Comparison of ENCODE assay signal across 28 cellular contexts in the genomic region with DNA sequence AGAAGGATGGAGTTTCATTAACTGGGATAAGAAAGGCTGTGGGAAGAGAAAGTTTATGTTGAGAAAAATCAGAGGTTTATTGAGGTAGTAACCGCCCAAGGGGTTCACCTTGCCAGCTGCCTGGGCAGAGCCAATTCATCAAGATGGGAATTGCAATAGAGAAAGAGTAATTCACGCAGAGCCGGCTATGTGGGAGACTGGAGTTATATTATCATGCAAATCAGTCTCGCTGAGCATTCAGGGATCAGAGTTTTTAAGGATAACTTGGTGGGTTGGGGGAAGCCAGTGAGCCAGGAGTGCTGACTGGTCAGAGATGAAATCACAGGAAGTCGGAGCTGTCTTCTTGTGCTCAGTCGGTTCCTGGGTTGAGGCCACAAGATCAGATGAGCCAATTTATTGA.
"Had no signal": no experiment of that assay in that cellular context is flagged by ENCODE, and none has a peak within 500 bp of the region (broad histone marks: within the 10 kb centered on the region; RNA-seq: fewer than 3 reads in every experiment).

No MANE protein-coding gene starts in this region.

- H3K4me3 Mint-ChIP-seq: activated naive CD8-positive, alpha-beta T cell; effector memory CD8-positive, alpha-beta T cell; nephron; stimulated activated memory B cell treated with anti-CD40 and anti-IgM and Interleukin-4, amounts not matched to agents 10 μg/mL and 1 μg/mL and 100 μg/mL, for 72 hours; stimulated activated naive CD8-positive, alpha-beta T cell treated with anti-CD3 and anti-CD28 coated beads, Interleukin-15, amount 100 ng/mL, for 72 hours; T-cell had no signal

- H3K27ac Mint-ChIP-seq: activated naive CD8-positive, alpha-beta T cell; effector memory CD8-positive, alpha-beta T cell; nephron; stimulated activated memory B cell treated with anti-CD40 and anti-IgM and Interleukin-4, amounts not matched to agents 10 μg/mL and 1 μg/mL and 100 μg/mL, for 72 hours; stimulated activated naive CD8-positive, alpha-beta T cell treated with anti-CD3 and anti-CD28 coated beads, Interleukin-15, amount 100 ng/mL, for 72 hours; T-cell had no signal

- H3K9me3 Mint-ChIP-seq: nephron had no signal

- H3K36me3 ChIP-seq: adrenal gland, gastroesophageal sphincter, left ventricle myocardium inferior, pancreas, thyroid gland, upper lobe of left lung had no signal

- H3K36me3 Mint-ChIP-seq: activated naive CD8-positive, alpha-beta T cell; stimulated activated memory B cell treated with anti-CD40 and anti-IgM and Interleukin-4, amounts not matched to agents 10 μg/mL and 1 μg/mL and 100 μg/mL, for 72 hours; T-cell had no signal

- H3K27me3 ChIP-seq: adrenal gland, gastroesophageal sphincter, hepatocyte, pancreas, thyroid gland, upper lobe of left lung had no signal

- H3K9me3 ChIP-seq: adrenal gland, gastroesophageal sphincter, left ventricle myocardium inferior, pancreas, psoas muscle, thyroid gland, upper lobe of left lung had no signal

- H3K4me3 ChIP-seq: adrenal gland, gastroesophageal sphincter, hepatocyte, left ventricle myocardium inferior, lung, pancreas, psoas muscle, smooth muscle cell, thyroid gland, upper lobe of left lung had no signal

- ATAC-seq: effector memory CD8-positive, alpha-beta T cell; gastroesophageal sphincter; pancreas; psoas muscle; stimulated activated memory B cell treated with anti-CD40 and anti-IgM and Interleukin-4, amounts not matched to agents 10 μg/mL and 1 μg/mL and 100 μg/mL, for 72 hours; stimulated activated naive CD8-positive, alpha-beta T cell treated with anti-CD3 and anti-CD28 coated beads, Interleukin-15, amount 100 ng/mL, for 72 hours; T-cell had no signal

- H3K79me2 ChIP-seq: hepatocyte had no signal

- H3K4me1 Mint-ChIP-seq: nephron; stimulated activated memory B cell treated with anti-CD40 and anti-IgM and Interleukin-4, amounts not matched to agents 10 μg/mL and 1 μg/mL and 100 μg/mL, for 72 hours; stimulated activated naive CD8-positive, alpha-beta T cell treated with anti-CD3 and anti-CD28 coated beads, Interleukin-15, amount 100 ng/mL, for 72 hours; T-cell had no signal

- DNase-seq: activated CD4-positive, alpha-beta T cell treated with anti-CD3 and anti-CD28 coated beads for 48 hours; activated CD4-positive, alpha-beta T cell treated with anti-CD3 and anti-CD28 coated beads, Interleukin-2, amount 50 U/mL, for 48 hours; activated CD8-positive, alpha-beta memory T cell treated with anti-CD3 and anti-CD28 coated beads for 24 hours; activated effector memory CD4-positive, alpha-beta T cell treated with Interleukin-2 at 50 U/mL for 16 hours; activated naive CD4-positive, alpha-beta T cell treated with Interleukin-2 at 50 U/mL for 16 hours; adrenal gland; aorta; caudate nucleus; cortex of kidney; effector memory CD8-positive, alpha-beta T cell; left ventricle myocardium inferior; pancreas; psoas muscle; stimulated activated CD4-positive, alpha-beta T cell treated with anti-CD3 and anti-CD28 coated beads, Interleukin-1b, Interleukin-23, amount 100 ng/mL, for 48 hours; stimulated activated CD4-positive, alpha-beta T cell treated with anti-CD3 and anti-CD28 coated beads, Interleukin-4, amount 100 ng/mL, for 4 hours; stimulated activated CD8-positive, alpha-beta memory T cell treated with anti-CD3 and anti-CD28 coated beads, Interleukin-4, amount 100 ng/mL, for 48 hours; stimulated activated naive CD8-positive, alpha-beta T cell treated with anti-CD3 and anti-CD28 coated beads, Interleukin-15, amount 100 ng/mL, for 72 hours; substantia nigra; T-cell; thyroid gland; upper lobe of left lung had no signal

- H3K27me3 Mint-ChIP-seq: activated naive CD8-positive, alpha-beta T cell; effector memory CD8-positive, alpha-beta T cell; stimulated activated memory B cell treated with anti-CD40 and anti-IgM and Interleukin-4, amounts not matched to agents 10 μg/mL and 1 μg/mL and 100 μg/mL, for 72 hours; stimulated activated naive CD8-positive, alpha-beta T cell treated with anti-CD3 and anti-CD28 coated beads, Interleukin-15, amount 100 ng/mL, for 72 hours; T-cell had no signal

- H3K4me1 ChIP-seq: adrenal gland, gastroesophageal sphincter, left ventricle myocardium inferior, pancreas, psoas muscle, thyroid gland, upper lobe of left lung had no signal

- H3K4me2 ChIP-seq: hepatocyte, smooth muscle cell had no signal

- H3K27ac ChIP-seq: adrenal gland, gastroesophageal sphincter, hepatocyte, left ventricle myocardium inferior, pancreas, psoas muscle, thyroid gland, upper lobe of left lung had no signal

- H2AFZ ChIP-seq: hepatocyte had no signal
